11 cellular contexts compared by ENCODE assay signal in the genomic region with DNA sequence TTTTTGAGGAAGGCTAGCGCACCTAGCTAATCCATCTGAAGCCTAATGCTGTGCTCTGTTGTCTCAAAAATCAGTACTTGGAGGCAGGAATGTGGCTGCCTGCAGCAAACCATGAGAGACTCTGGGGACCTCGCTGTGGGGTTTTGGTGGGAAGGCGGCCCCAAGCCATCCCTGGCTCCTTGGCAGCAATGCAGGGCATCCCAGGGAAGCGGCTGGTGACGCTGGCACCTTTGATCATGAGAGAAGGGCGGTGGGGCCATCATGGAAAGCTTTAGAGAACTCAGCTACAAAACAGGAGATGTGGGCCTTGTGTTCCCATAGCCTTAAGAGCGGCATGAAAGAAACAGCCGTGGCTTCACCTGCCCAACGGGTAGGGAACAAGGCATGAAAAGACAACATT.
DNase-seq lines count a peak whose midpoint lies in the region; ATAC-seq and TF ChIP-seq lines count a peak whose summit lies in the region.
"Had no signal": no experiment of that assay in that cellular context is flagged by ENCODE, and none has a peak within 500 bp of the region (broad histone marks: within the 10 kb centered on the region; RNA-seq: fewer than 3 reads in every experiment).

No MANE protein-coding gene starts in this region.

- TF ChIP-seq CTCF in GM23338 (conservative IDR thresholded peaks at IDR 0.05; ENCODE audit: low read depth in 2 of 2) (no peak), natural killer cell (IDR thresholded peaks at IDR 0.05) (no peak)

- H3K4me2 ChIP-seq in GM23338, result no peak overlapping the region

- H3K36me3 Mint-ChIP-seq in GM23338 (ENCODE audit: low read depth) (no peaks in the 10 kb centered on the region), natural killer cell (no peaks in the 10 kb centered on the region)
- peaks cover 1% of the 10 kb centered on the region for H3K36me3 Mint-ChIP-seq in central memory CD8-positive, alpha-beta T cell (ENCODE audit: insufficient read depth)

- no peak overlapping the region for H3K4me3 ChIP-seq in GM23338

- H3K4me3 Mint-ChIP-seq in GM23338, result no peak overlapping the region
- H3K4me3 Mint-ChIP-seq in central memory CD8-positive, alpha-beta T cell, result peak overlapping the region; percentile 45
- peak overlapping the region; percentile 66 for H3K4me3 Mint-ChIP-seq in natural killer cell
- H3K4me3 Mint-ChIP-seq: CD14-positive monocyte had no signal

- H3K27ac Mint-ChIP-seq in GM23338, result no peak overlapping the region
- H3K27ac Mint-ChIP-seq in central memory CD8-positive, alpha-beta T cell (ENCODE audit: low read depth), result no peak overlapping the region
- H3K27ac Mint-ChIP-seq in natural killer cell, result no peak overlapping the region

- DNase-seq in GM23338 (ENCODE audit: low spot score), result no peak
- DNase-seq in central memory CD8-positive, alpha-beta T cell (ENCODE audit: low spot score in 2 of 2), result no peak
- no peak for DNase-seq in natural killer cell
- DNase-seq in NCI-H2227 (lab: John Stamatoyannopoulos, UW; ENCODE audit: unreplicated experiment), result no peak
- DNase-seq in COR-L47 (lab: John Stamatoyannopoulos, UW), result no peak
- DNase-seq: NCI-H1105, NCI-H446 treated with DMSO at 0.1 percent for 48 hours had no signal

- no peaks in the 10 kb centered on the region for H4K20me1 ChIP-seq in GM23338 (replicated peaks; ENCODE audit: insufficient read depth)

- H3K9me3 Mint-ChIP-seq in GM23338 (no peaks in the 10 kb centered on the region; the same call in 2 of the 3 replicates), natural killer cell (no peaks in the 10 kb centered on the region)
- no peaks in the 10 kb centered on the region for H3K9me3 Mint-ChIP-seq in central memory CD8-positive, alpha-beta T cell
- H3K9me3 Mint-ChIP-seq: CD14-positive monocyte had no signal

- no peaks in the 10 kb centered on the region for H3K27me3 ChIP-seq in GM23338 (ENCODE audit: insufficient read depth)

- no peaks in the 10 kb centered on the region for H3F3A ChIP-seq in GM23338 (replicated peaks; ENCODE audit: low read depth)

- H3K27ac ChIP-seq in GM23338 (ENCODE audit: low read depth) (no peak overlapping the region), temporal lobe (ENCODE audit: low read depth, low read length) (peak overlapping the region; percentile 63)
- H3K27ac ChIP-seq: SK-N-MC had no signal

- no peak for ATAC-seq in GM23338
- ATAC-seq in central memory CD8-positive, alpha-beta T cell (replicated peaks; ENCODE audit: extremely low read depth, poor library complexity, severe bottlenecking), result no peak
- ATAC-seq in natural killer cell, result no peak
- no peak for ATAC-seq in GM19395 (IDR thresholded peaks at IDR 0.05; ENCODE audit: unreplicated experiment)

- intact Hi-C loops in natural killer cell (cut with micrococcal nuclease), result loop anchor here (10.0 kb wide), 1 partner anchor 105 kb away; a partner anchor contains a TSS

- no peaks in the 10 kb centered on the region for H3K4me1 ChIP-seq in GM23338 (ENCODE audit: insufficient read depth)

- H3K4me1 Mint-ChIP-seq in GM23338 (peaks cover 5% of the 10 kb centered on the region), natural killer cell (peaks cover 49 to 50% of the 10 kb centered on the region in 2 donors)
- H3K4me1 Mint-ChIP-seq in central memory CD8-positive, alpha-beta T cell, result peaks cover 37% of the 10 kb centered on the region

- H3K27me3 Mint-ChIP-seq in GM23338 (ENCODE audit: insufficient read depth, low read depth, poor library complexity) (peaks cover 11% of the 10 kb centered on the region), natural killer cell (ENCODE audit: low read depth in 2 of 2) (no peaks in the 10 kb centered on the region)
- no peaks in the 10 kb centered on the region for H3K27me3 Mint-ChIP-seq in central memory CD8-positive, alpha-beta T cell

- no peaks in the 10 kb centered on the region for H3K36me3 ChIP-seq in GM23338 (ENCODE audit: insufficient read depth)

- H3K79me2 ChIP-seq in GM23338 (replicated peaks; ENCODE audit: insufficient read depth), result no peaks in the 10 kb centered on the region

- no peaks in the 10 kb centered on the region for H3K9me2 ChIP-seq in GM23338 (ENCODE audit: insufficient read depth)

- peak overlapping the region; percentile 77 for H2AFZ ChIP-seq in GM23338

TF ChIP-seq in GM23338, 12 proteins besides CTCF, POLR2A, EP300 and RAD21 (continues in another document):
- TF ChIP-seq STAT1 (IDR thresholded peaks at IDR 0.05; ENCODE audit: unreplicated experiment) (no peak), EZH2 (IDR thresholded peaks at IDR 0.05; ENCODE audit: low read depth, unreplicated experiment) (no peak), ZNF114 (CRISPR knock-in tag; IDR thresholded peaks at IDR 0.05) (no peak), ZNF331 (CRISPR knock-in tag; IDR thresholded peaks at IDR 0.05; ENCODE audit: low read depth) (no peak), CREB1 (CRISPR knock-in tag; IDR thresholded peaks at IDR 0.05; ENCODE audit: low read depth) (no peak)
- TF ChIP-seq, protein P1, sequence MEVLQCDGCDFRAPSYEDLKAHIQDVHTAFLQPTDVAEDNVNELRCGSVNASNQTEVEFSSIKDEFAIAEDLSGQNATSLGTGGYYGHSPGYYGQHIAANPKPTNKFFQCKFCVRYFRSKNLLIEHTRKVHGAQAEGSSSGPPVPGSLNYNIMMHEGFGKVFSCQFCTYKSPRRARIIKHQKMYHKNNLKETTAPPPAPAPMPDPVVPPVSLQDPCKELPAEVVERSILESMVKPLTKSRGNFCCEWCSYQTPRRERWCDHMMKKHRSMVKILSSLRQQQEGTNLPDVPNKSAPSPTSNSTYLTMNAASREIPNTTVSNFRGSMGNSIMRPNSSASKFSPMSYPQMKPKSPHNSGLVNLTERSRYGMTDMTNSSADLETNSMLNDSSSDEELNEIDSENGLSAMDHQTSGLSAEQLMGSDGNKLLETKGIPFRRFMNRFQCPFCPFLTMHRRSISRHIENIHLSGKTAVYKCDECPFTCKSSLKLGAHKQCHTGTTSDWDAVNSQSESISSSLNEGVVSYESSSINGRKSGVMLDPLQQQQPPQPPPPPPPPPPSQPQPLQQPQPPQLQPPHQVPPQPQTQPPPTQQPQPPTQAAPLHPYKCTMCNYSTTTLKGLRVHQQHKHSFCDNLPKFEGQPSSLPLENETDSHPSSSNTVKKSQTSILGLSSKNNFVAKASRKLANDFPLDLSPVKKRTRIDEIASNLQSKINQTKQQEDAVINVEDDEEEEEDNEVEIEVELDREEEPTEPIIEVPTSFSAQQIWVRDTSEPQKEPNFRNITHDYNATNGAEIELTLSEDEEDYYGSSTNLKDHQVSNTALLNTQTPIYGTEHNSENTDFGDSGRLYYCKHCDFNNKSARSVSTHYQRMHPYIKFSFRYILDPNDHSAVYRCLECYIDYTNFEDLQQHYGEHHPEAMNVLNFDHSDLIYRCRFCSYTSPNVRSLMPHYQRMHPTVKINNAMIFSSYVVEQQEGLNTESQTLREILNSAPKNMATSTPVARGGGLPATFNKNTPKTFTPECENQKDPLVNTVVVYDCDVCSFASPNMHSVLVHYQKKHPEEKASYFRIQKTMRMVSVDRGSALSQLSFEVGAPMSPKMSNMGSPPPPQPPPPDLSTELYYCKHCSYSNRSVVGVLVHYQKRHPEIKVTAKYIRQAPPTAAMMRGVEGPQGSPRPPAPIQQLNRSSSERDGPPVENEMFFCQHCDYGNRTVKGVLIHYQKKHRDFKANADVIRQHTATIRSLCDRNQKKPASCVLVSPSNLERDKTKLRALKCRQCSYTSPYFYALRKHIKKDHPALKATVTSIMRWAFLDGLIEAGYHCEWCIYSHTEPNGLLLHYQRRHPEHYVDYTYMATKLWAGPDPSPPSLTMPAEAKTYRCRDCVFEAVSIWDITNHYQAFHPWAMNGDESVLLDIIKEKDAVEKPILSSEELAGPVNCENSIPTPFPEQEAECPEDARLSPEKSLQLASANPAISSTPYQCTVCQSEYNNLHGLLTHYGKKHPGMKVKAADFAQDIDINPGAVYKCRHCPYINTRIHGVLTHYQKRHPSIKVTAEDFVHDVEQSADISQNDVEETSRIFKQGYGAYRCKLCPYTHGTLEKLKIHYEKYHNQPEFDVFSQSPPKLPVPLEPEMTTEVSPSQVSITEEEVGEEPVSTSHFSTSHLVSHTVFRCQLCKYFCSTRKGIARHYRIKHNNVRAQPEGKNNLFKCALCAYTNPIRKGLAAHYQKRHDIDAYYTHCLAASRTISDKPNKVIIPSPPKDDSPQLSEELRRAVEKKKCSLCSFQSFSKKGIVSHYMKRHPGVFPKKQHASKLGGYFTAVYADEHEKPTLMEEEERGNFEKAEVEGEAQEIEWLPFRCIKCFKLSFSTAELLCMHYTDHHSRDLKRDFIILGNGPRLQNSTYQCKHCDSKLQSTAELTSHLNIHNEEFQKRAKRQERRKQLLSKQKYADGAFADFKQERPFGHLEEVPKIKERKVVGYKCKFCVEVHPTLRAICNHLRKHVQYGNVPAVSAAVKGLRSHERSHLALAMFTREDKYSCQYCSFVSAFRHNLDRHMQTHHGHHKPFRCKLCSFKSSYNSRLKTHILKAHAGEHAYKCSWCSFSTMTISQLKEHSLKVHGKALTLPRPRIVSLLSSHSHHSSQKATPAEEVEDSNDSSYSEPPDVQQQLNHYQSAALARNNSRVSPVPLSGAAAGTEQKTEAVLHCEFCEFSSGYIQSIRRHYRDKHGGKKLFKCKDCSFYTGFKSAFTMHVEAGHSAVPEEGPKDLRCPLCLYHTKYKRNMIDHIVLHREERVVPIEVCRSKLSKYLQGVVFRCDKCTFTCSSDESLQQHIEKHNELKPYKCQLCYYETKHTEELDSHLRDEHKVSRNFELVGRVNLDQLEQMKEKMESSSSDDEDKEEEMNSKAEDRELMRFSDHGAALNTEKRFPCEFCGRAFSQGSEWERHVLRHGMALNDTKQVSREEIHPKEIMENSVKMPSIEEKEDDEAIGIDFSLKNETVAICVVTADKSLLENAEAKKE (CRISPR knock-in tag; IDR thresholded peaks at IDR 0.05), result no peak
